Comparison of ENCODE assay signal across 11 cellular contexts in the genomic region with DNA sequence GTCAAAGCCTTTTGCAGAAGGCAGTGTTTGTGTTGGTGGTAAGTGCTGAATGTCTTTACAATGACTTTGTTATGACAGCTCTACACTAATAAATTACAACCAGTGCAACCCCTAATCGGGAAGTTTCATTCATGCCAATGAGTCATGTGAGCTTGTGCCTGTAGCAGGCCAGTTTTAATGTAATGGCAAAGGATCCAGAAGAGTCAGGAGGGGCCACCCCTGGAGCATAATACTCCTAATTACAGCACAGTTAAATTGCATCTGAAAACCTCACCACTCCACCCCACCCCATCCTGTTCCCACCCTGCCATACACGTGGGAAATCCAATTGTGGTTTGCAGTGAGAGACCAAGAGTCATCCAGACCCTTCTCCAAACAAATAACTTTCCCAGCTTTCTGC.
DNase-seq lines count a peak whose midpoint lies in the region; ATAC-seq lines count a peak whose summit lies in the region.
"Had no signal": no experiment of that assay in that cellular context is flagged by ENCODE, and none has a peak within 500 bp of the region (broad histone marks: within the 10 kb centered on the region; RNA-seq: fewer than 3 reads in every experiment).

No MANE protein-coding gene starts in this region.

- H3K4me3 Mint-ChIP-seq in activated CD4-positive, alpha-beta T cell treated with anti-CD3 and anti-CD28 coated beads for 36 hours = no peak overlapping the region

- no peaks in the 10 kb centered on the region for H3K36me3 Mint-ChIP-seq in activated CD4-positive, alpha-beta T cell treated with anti-CD3 and anti-CD28 coated beads for 36 hours (ENCODE audit: low read depth)

- ATAC-seq in activated CD4-positive, alpha-beta T cell treated with anti-CD3 and anti-CD28 coated beads for 36 hours = no peak
- ATAC-seq in GM21528 (IDR thresholded peaks at IDR 0.05; ENCODE audit: low FRiP score, unreplicated experiment) (no peak), GM18498 (IDR thresholded peaks at IDR 0.05; ENCODE audit: unreplicated experiment) (no peak)

- in situ Hi-C loops in Caki2 (cut with HindIII; ENCODE audit: low pct_unique_long_range_greater_than_20kb, low sequenced_read_pairs) = no loop called here

- DNase-seq in Caki2 (ENCODE audit: low read depth) (peak; percentile 77), NCI-H1694 (lab: John Stamatoyannopoulos, UW) (peak; percentile 8), SW480 (ENCODE audit: low spot score) (peak; percentile 78), kidney glomerular epithelial cell (lab: John Stamatoyannopoulos, UW) (peak; percentile 61)
- no peak for DNase-seq in activated CD4-positive, CD25-positive, alpha-beta regulatory T cell treated with anti-CD3 and anti-CD28 coated beads, Interleukin-2, amount 50 U/mL, for 72 hours
- no peak for DNase-seq in activated CD4-positive, alpha-beta T cell treated with anti-CD3 and anti-CD28 coated beads for 36 hours
- DNase-seq: activated CD8-positive, alpha-beta memory T cell treated with anti-CD3 and anti-CD28 coated beads, Interleukin-2, amount 50 U/mL, for 4 hours; Caco-2; midbrain had no signal

- CTCF ChIA-PET in activated CD4-positive, alpha-beta T cell treated with anti-CD3 and anti-CD28 coated beads for 36 hours (lab: Charles Lee) = interaction anchor here (0.6 kb wide), 1 partner anchor 1122 kb away, joined by 3 read pairs; no protein-coding TSS in a partner anchor

- intact Hi-C loops in activated CD4-positive, alpha-beta T cell treated with anti-CD3 and anti-CD28 coated beads for 36 hours (cut with DNase I, micrococcal nuclease) = no loop called here

- POLR2A ChIA-PET in activated CD4-positive, alpha-beta T cell treated with anti-CD3 and anti-CD28 coated beads for 36 hours (lab: Charles Lee) = no interaction called here

- peaks cover 6% of the 10 kb centered on the region for H3K9me3 Mint-ChIP-seq in activated CD4-positive, alpha-beta T cell treated with anti-CD3 and anti-CD28 coated beads for 36 hours (ENCODE audit: low read depth)

- no peaks in the 10 kb centered on the region for H3K4me1 Mint-ChIP-seq in activated CD4-positive, alpha-beta T cell treated with anti-CD3 and anti-CD28 coated beads for 36 hours

- no peaks in the 10 kb centered on the region for H3K27me3 Mint-ChIP-seq in activated CD4-positive, alpha-beta T cell treated with anti-CD3 and anti-CD28 coated beads for 36 hours

- no peak overlapping the region for H3K27ac Mint-ChIP-seq in activated CD4-positive, alpha-beta T cell treated with anti-CD3 and anti-CD28 coated beads for 36 hours

Comparison
In these comparisons a context has a peak if more than half of its experiments do, and no peak if none do; other contexts are left out.
1. DNase-seq: peak in Caki2 (single experiment), NCI-H1694 (single experiment), SW480 (single experiment) and kidney glomerular epithelial cell (single experiment); none in activated CD4-positive, CD25-positive, alpha-beta regulatory T cell treated with anti-CD3 and anti-CD28 coated beads, Interleukin-2, amount 50 U/mL, for 72 hours (single experiment) and activated CD4-positive, alpha-beta T cell treated with anti-CD3 and anti-CD28 coated beads for 36 hours (single experiment).